10 cellular contexts compared by ENCODE assay signal in genomic region chr6:143744593-143745151, GRCh38.
DNase-seq lines count a peak whose midpoint lies in the region; ATAC-seq and TF ChIP-seq lines count a peak whose summit lies in the region.
"Had no signal": no experiment of that assay in that cellular context is flagged by ENCODE, and none has a peak within 500 bp of the region (broad histone marks: within the 10 kb centered on the region; RNA-seq: fewer than 3 reads in every experiment).

No MANE protein-coding gene starts in this region.

- peaks cover 2% of the 10 kb centered on the region for H3K9me3 Mint-ChIP-seq in mesothelial cell of epicardium

- H3K36me3 Mint-ChIP-seq in mesothelial cell of epicardium = peaks cover 2% of the 10 kb centered on the region

- no peaks in the 10 kb centered on the region for H3K9me3 ChIP-seq in duodenal mucosa (ENCODE audit: control insufficient read depth in 1 of 2, low read length in 2 of 2)
- H3K9me3 ChIP-seq in uterus = no peaks in the 10 kb centered on the region

- peak overlapping the region; percentile 40 to 41 for H3K4me3 ChIP-seq in duodenal mucosa (ENCODE audit: low read depth in 1 of 2, low read length in 2 of 2)
- H3K4me3 ChIP-seq in uterus = no peak overlapping the region

- intact Hi-C loops in uterus (cut with DNase I; ENCODE audit: low total_unique reads) = no loop called here

- H3K4me1 ChIP-seq in duodenal mucosa (ENCODE audit: control insufficient read depth in 1 of 2, insufficient read depth in 2 of 2, low read length in 2 of 2) (peaks cover 48 to 68% of the 10 kb centered on the region in 2 donors), uterus (peaks cover 10 to 13% of the 10 kb centered on the region in 2 donors)

- TF ChIP-seq CTCF in mesothelial cell of epicardium (IDR thresholded peaks at IDR 0.05; ENCODE audit: unreplicated experiment) (no peak), uterus (IDR thresholded peaks at IDR 0.05) (no peak)

- peak overlapping the region in 1 of 2 donors; percentile 26 for H3K9ac ChIP-seq in duodenal mucosa (ENCODE audit: low read depth in 1 of 2, low read length in 2 of 2)

- H3K27ac Mint-ChIP-seq in mesothelial cell of epicardium = peak overlapping the region; percentile 99
- H3K27ac Mint-ChIP-seq: activated CD8-positive, alpha-beta T cell treated with anti-CD3 and anti-CD28 coated beads, Interleukin-2, amount 10 ng/mL, durations not matched to agents 7 days and 5 days had no signal

- DNase-seq in NCI-H2227 treated with DMSO at 0.1 percent for 48 hours (lab: John Stamatoyannopoulos, UW) (peak; percentile 49), NCI-H2227 (lab: John Stamatoyannopoulos, UW; ENCODE audit: unreplicated experiment) (no peak), mesothelial cell of epicardium (ENCODE audit: low spot score in 2 of 2, unreplicated experiment in 2 of 2) (no peak), uterus (no peak), dedifferentiated amniotic fluid mesenchymal stem cell (ENCODE audit: extremely low spot score) (no peak), left lobe of liver (ENCODE audit: low spot score) (no peak)
- no peak for DNase-seq in activated CD4-positive, alpha-beta T cell treated with anti-CD3 and anti-CD28 coated beads, Interleukin-2, amount 50 U/mL, for 4 hours
- DNase-seq: activated CD8-positive, alpha-beta T cell treated with anti-CD3 and anti-CD28 coated beads, Interleukin-2, amount 10 ng/mL, durations not matched to agents 7 days and 5 days; stimulated activated CD4-positive, alpha-beta T cell treated with anti-CD3 and anti-CD28 coated beads, Interleukin-4, amount 100 ng/mL, for 4 hours had no signal

- ATAC-seq in left lobe of liver = no peak
- ATAC-seq: activated CD8-positive, alpha-beta T cell treated with anti-CD3 and anti-CD28 coated beads, Interleukin-2, amount 10 ng/mL, durations not matched to agents 7 days and 5 days had no signal

- no peaks in the 10 kb centered on the region for H3K27me3 Mint-ChIP-seq in mesothelial cell of epicardium (ENCODE audit: low read depth)

- peak overlapping the region; percentile 62 for H3K4me3 Mint-ChIP-seq in mesothelial cell of epicardium
- H3K4me3 Mint-ChIP-seq: activated CD8-positive, alpha-beta T cell treated with anti-CD3 and anti-CD28 coated beads, Interleukin-2, amount 10 ng/mL, durations not matched to agents 7 days and 5 days had no signal

- H3K27ac ChIP-seq in duodenal mucosa (ENCODE audit: low read depth, low read length) (peak overlapping the region; percentile 15), uterus (peak overlapping the region; percentile 70 to 82)

- no peak for TF ChIP-seq POLR2A in uterus (IDR thresholded peaks at IDR 0.05)

- no peaks in the 10 kb centered on the region for H3K36me3 ChIP-seq in duodenal mucosa (ENCODE audit: control insufficient read depth in 1 of 2, insufficient read depth in 2 of 2, low read length in 2 of 2)
- H3K36me3 ChIP-seq in uterus = no peaks in the 10 kb centered on the region

- peaks cover 68% of the 10 kb centered on the region for H3K4me1 Mint-ChIP-seq in mesothelial cell of epicardium

- H3K27me3 ChIP-seq in duodenal mucosa (ENCODE audit: control insufficient read depth in 1 of 2, insufficient read depth in 2 of 2, low read length in 2 of 2) (no peaks in the 10 kb centered on the region), uterus (no peaks in the 10 kb centered on the region)

Comparison
In these comparisons a context has a peak if more than half of its experiments do, and no peak if none do; other contexts are left out.
1. H3K4me3 ChIP-seq: peak in duodenal mucosa (2 of 2); none in uterus (0 of 2).